Comparison of ENCODE assay signal across 1 cellular context in genomic region chr9:130137870-130138653, GRCh38.
TF ChIP-seq lines count a peak whose summit lies in the region.

No MANE protein-coding gene starts in this region.

TF ChIP-seq in K562, 482 proteins besides CTCF, POLR2A, EP300 and RAD21 (continued from another document):
- TF ChIP-seq, protein P1, sequence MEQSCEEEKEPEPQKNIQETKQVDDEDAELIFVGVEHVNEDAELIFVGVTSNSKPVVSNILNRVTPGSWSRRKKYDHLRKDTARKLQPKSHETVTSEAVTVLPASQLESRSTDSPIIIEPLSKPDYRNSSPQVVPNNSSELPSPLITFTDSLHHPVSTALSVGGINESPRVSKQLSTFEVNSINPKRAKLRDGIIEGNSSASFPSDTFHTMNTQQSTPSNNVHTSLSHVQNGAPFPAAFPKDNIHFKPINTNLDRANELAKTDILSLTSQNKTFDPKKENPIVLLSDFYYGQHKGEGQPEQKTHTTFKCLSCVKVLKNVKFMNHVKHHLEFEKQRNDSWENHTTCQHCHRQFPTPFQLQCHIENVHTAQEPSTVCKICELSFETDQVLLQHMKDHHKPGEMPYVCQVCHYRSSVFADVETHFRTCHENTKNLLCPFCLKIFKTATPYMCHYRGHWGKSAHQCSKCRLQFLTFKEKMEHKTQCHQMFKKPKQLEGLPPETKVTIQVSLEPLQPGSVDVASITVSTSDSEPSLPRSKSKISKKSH (CRISPR knock-in tag; IDR thresholded peaks at IDR 0.05) = no peak
- peak; percentile 96 for TF ChIP-seq JUND (IDR thresholded peaks at IDR 0.05; ENCODE audit: borderline replicate concordance, low read depth, low read length)
- TF ChIP-seq JUND (tag; IDR thresholded peaks at IDR 0.05; ENCODE audit: borderline replicate concordance, low read depth, low read length) = peak; percentile 96
- 0 out of 2 replicates have a peak, but pooled peaks have one; percentile 25 for TF ChIP-seq POLR2AphosphoS5 (IDR thresholded peaks at IDR 0.05; ENCODE audit: control insufficient read depth, insufficient read depth, low read depth, low read length)
- peak; percentile 21 to 31; a peak in 1 of 4 replicates for TF ChIP-seq NRF1 (conservative IDR thresholded peaks at IDR 0.05 in 1 of 2, IDR thresholded peaks at IDR 0.05 in 1 of 2)
- peak in 1 of 2 experiments; percentile 77; a peak in 1 of 4 replicates for TF ChIP-seq SRF (CRISPR knock-in tag; IDR thresholded peaks at IDR 0.05)
- TF ChIP-seq MBD2 (IDR thresholded peaks at IDR 0.05; ENCODE audit: borderline replicate concordance, low read depth) = no peak
- peak; percentile 96 for TF ChIP-seq ZNF263 (CRISPR knock-in tag; IDR thresholded peaks at IDR 0.05; ENCODE audit: borderline replicate concordance)
- TF ChIP-seq STAT5B (CRISPR knock-in tag; IDR thresholded peaks at IDR 0.05) = no peak
- no peak for TF ChIP-seq ZC3H4 (CRISPR knock-in tag; IDR thresholded peaks at IDR 0.05; ENCODE audit: borderline replicate concordance)
- TF ChIP-seq TAF1 (IDR thresholded peaks at IDR 0.05; ENCODE audit: control insufficient read depth, extremely low read depth, insufficient read depth, low read length, severe bottlenecking) = peak; percentile 30
- TF ChIP-seq POLR3G (IDR thresholded peaks at IDR 0.05; ENCODE audit: extremely low read depth, insufficient read length, insufficient replicate concordance) = no peak
- peak; percentile 88 for TF ChIP-seq JUN (IDR thresholded peaks at IDR 0.05; ENCODE audit: borderline replicate concordance, low read depth, low read length)
- no peak for TF ChIP-seq JUN (CRISPR knock-in tag; IDR thresholded peaks at IDR 0.05; ENCODE audit: borderline replicate concordance)
- TF ChIP-seq KDM1A (IDR thresholded peaks at IDR 0.05) = peak in 1 of 2 experiments; percentile 81; a peak in 2 of 4 replicates
- TF ChIP-seq CXXC5 (CRISPR knock-in tag; IDR thresholded peaks at IDR 0.05) = 0 out of 2 replicates have a peak, but pooled peaks have one; percentile 13
- peak; percentile 65 for TF ChIP-seq C11orf30 (IDR thresholded peaks at IDR 0.05; ENCODE audit: low read depth)
